In the genomic region with DNA sequence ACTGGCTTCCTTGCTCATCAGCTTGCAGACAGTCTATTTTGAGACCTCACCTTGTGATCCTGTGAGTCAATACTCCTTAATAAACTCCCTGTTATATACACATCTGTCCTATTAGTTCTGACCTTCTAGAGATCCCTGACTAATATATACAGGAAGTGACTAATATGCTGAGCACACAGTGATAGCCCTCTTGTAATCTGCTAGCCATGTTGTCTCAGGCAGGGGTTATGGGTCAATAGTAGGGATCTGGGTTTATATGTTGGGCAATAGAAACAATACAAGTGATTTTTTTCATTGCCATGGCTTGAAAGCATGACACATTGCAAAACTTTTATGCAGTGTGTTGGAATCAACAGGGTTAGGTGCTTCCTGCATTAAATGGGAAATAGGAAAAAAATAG, we compare ENCODE assay signal across 24 cellular contexts.
A peak's percentile ranks its signal among the peaks of the same experiment; 100 is the strongest.
DNase-seq lines count a peak whose midpoint lies in the region; ATAC-seq, FAIRE-seq and TF ChIP-seq lines count a peak whose summit lies in the region.
"Had no signal": no experiment of that assay in that cellular context is flagged by ENCODE, and none has a peak within 500 bp of the region (broad histone marks: within the 10 kb centered on the region; RNA-seq: fewer than 3 reads in every experiment).

No MANE protein-coding gene starts in this region.

- H2AFZ ChIP-seq in GM23248: no peak overlapping the region

- no peaks in the 10 kb centered on the region for H3K36me3 Mint-ChIP-seq in stimulated activated effector memory CD8-positive, alpha-beta T cell treated with anti-CD3 and anti-CD28 coated beads, Interleukin-12 subunit alpha, Interleukin-12 subunit beta, amount 100 ng/mL, for 72 hours
- H3K36me3 Mint-ChIP-seq: memory B cell, natural killer cell had no signal

- no peaks in the 10 kb centered on the region for H4K20me1 ChIP-seq in GM23248 (ENCODE audit: insufficient read depth)

- TF ChIP-seq CTCF in RWPE2 (IDR thresholded peaks at IDR 0.05; ENCODE audit: poor library complexity, severe bottlenecking): no peak
- TF ChIP-seq CTCF in fibroblast of pulmonary artery (IDR thresholded peaks at IDR 0.05; ENCODE audit: low read length, missing control alignments): no peak

- TF ChIP-seq POLR2A in GM12891 (IDR thresholded peaks at IDR 0.05; ENCODE audit: low read depth, low read length): no peak

- no peaks in the 10 kb centered on the region for H3K4me1 Mint-ChIP-seq in stimulated activated effector memory CD8-positive, alpha-beta T cell treated with anti-CD3 and anti-CD28 coated beads, Interleukin-12 subunit alpha, Interleukin-12 subunit beta, amount 100 ng/mL, for 72 hours
- H3K4me1 Mint-ChIP-seq: memory B cell, natural killer cell had no signal

- H3K4me3 Mint-ChIP-seq in stimulated activated effector memory CD8-positive, alpha-beta T cell treated with anti-CD3 and anti-CD28 coated beads, Interleukin-12 subunit alpha, Interleukin-12 subunit beta, amount 100 ng/mL, for 72 hours: no peak overlapping the region
- H3K4me3 Mint-ChIP-seq: memory B cell, natural killer cell had no signal

- H3K4me1 ChIP-seq in GM23248 (ENCODE audit: insufficient read depth) (no peaks in the 10 kb centered on the region), RWPE2 (ENCODE audit: insufficient read depth, poor library complexity, severe bottlenecking) (peaks cover 21% of the 10 kb centered on the region), HAP-1 (no peaks in the 10 kb centered on the region)
- H3K4me1 ChIP-seq: heart right ventricle, psoas muscle, thyroid gland had no signal

- no peak overlapping the region for H3K9ac ChIP-seq in GM23248
- H3K9ac ChIP-seq: SK-N-SH had no signal

- H3K27me3 ChIP-seq in GM23248 (replicated peaks; ENCODE audit: insufficient read depth): no peaks in the 10 kb centered on the region
- H3K27me3 ChIP-seq in RWPE2 (ENCODE audit: insufficient read depth, poor library complexity, severe bottlenecking): no peaks in the 10 kb centered on the region
- no peaks in the 10 kb centered on the region for H3K27me3 ChIP-seq in HAP-1 (ENCODE audit: low read depth)
- H3K27me3 ChIP-seq: heart right ventricle, thyroid gland had no signal

- ATAC-seq in RWPE2 (ENCODE audit: low read depth): peak; percentile 100
- no peak for ATAC-seq in stimulated activated effector memory CD8-positive, alpha-beta T cell treated with anti-CD3 and anti-CD28 coated beads, Interleukin-12 subunit alpha, Interleukin-12 subunit beta, amount 100 ng/mL, for 72 hours
- ATAC-seq: natural killer cell, psoas muscle had no signal

- H3K9me3 ChIP-seq in GM23248 (ENCODE audit: low read depth) (no peaks in the 10 kb centered on the region), RWPE2 (ENCODE audit: severe bottlenecking) (no peaks in the 10 kb centered on the region), HAP-1 (no peaks in the 10 kb centered on the region)
- H3K9me3 ChIP-seq: psoas muscle, SK-N-SH, thyroid gland had no signal

- in situ Hi-C loops in GM23248 (cut with MboI): no loop called here
- in situ Hi-C loops in HAP-1 (cut with MboI; ENCODE audit: low sequenced_read_pairs): no loop called here

- no peaks in the 10 kb centered on the region for H3K79me2 ChIP-seq in GM23248 (ENCODE audit: insufficient read depth)

- H3K36me3 ChIP-seq in GM23248 (ENCODE audit: low read depth) (no peaks in the 10 kb centered on the region), RWPE2 (ENCODE audit: low read depth) (no peaks in the 10 kb centered on the region), HAP-1 (replicated peaks) (no peaks in the 10 kb centered on the region)
- H3K36me3 ChIP-seq: heart right ventricle, thyroid gland had no signal

- DNase-seq in GM23248 (peak; percentile 16), RWPE2 (ENCODE audit: low spot score) (peak; percentile 67), fibroblast of pulmonary artery (ENCODE audit: low read depth) (peak; percentile 22), skeletal muscle cell (ENCODE audit: low read depth) (peak; percentile 9), GM12891 (ENCODE audit: insufficient read length, low spot score) (no peak), HAP-1 (ENCODE audit: low spot score in 2 of 2) (no peak)
- no peak for DNase-seq in stimulated activated effector memory CD8-positive, alpha-beta T cell treated with anti-CD3 and anti-CD28 coated beads, Interleukin-12 subunit alpha, Interleukin-12 subunit beta, amount 100 ng/mL, for 72 hours (ENCODE audit: low spot score in 2 of 2)
- DNase-seq: activated CD4-positive, alpha-beta T cell treated with anti-CD3 and anti-CD28 coated beads for 48 hours; activated CD8-positive, alpha-beta memory T cell treated with anti-CD3 and anti-CD28 coated beads, Interleukin-2, amount 50 U/mL, for 4 hours; activated gamma-delta T cell; anterior cingulate cortex; heart right ventricle; MM.1S; natural killer cell; NCI-H2029 treated with DMSO at 0.1 percent for 48 hours; NCI-H510A; OCI-M1; psoas muscle; SK-N-SH; thyroid gland had no signal

- no peaks in the 10 kb centered on the region for H3F3A ChIP-seq in GM23248 (ENCODE audit: insufficient read depth)

- no peak overlapping the region for H3K27ac Mint-ChIP-seq in stimulated activated effector memory CD8-positive, alpha-beta T cell treated with anti-CD3 and anti-CD28 coated beads, Interleukin-12 subunit alpha, Interleukin-12 subunit beta, amount 100 ng/mL, for 72 hours
- H3K27ac Mint-ChIP-seq: memory B cell, natural killer cell had no signal

- H3K4me2 ChIP-seq in GM23248 (ENCODE audit: unreplicated experiment): no peak overlapping the region
- H3K4me2 ChIP-seq: SK-N-SH had no signal

- H3K4me3 ChIP-seq in GM23248: no peak overlapping the region
- no peak overlapping the region for H3K4me3 ChIP-seq in RWPE2 (ENCODE audit: severe bottlenecking)
- H3K4me3 ChIP-seq in fibroblast of pulmonary artery (replicated peaks; ENCODE audit: low read depth, low read length): no peak overlapping the region
- H3K4me3 ChIP-seq in skeletal muscle cell (ENCODE audit: low read depth, low read length): no peak overlapping the region
- no peak overlapping the region for H3K4me3 ChIP-seq in HAP-1
- H3K4me3 ChIP-seq: heart right ventricle, psoas muscle, thyroid gland had no signal

- H3K9me2 ChIP-seq in GM23248 (ENCODE audit: insufficient read depth): no peaks in the 10 kb centered on the region
- H3K9me2 ChIP-seq: SK-N-SH had no signal

- no peak for FAIRE-seq in GM12891 (lab: Jason Lieb, UNC)
- FAIRE-seq: colon, islet of Langerhans had no signal

- no peak overlapping the region for H3K27ac ChIP-seq in GM23248
- peak overlapping the region; percentile 70 for H3K27ac ChIP-seq in RWPE2 (ENCODE audit: poor library complexity, severe bottlenecking)
- H3K27ac ChIP-seq: C4-2B, heart right ventricle, psoas muscle, thyroid gland had no signal

- peaks cover 6% of the 10 kb centered on the region for H3K9me3 Mint-ChIP-seq in stimulated activated effector memory CD8-positive, alpha-beta T cell treated with anti-CD3 and anti-CD28 coated beads, Interleukin-12 subunit alpha, Interleukin-12 subunit beta, amount 100 ng/mL, for 72 hours

TF ChIP-seq in GM12891, 5 proteins besides CTCF, POLR2A, EP300 and RAD21:
- no peak for TF ChIP-seq POU2F2 (IDR thresholded peaks at IDR 0.05; ENCODE audit: low read depth, low read length)
- TF ChIP-seq POLR2AphosphoS5 (IDR thresholded peaks at IDR 0.05; ENCODE audit: low read depth, low read length): no peak
- TF ChIP-seq TAF1 (IDR thresholded peaks at IDR 0.05; ENCODE audit: low read depth, low read length): no peak
- TF ChIP-seq SPI1 (IDR thresholded peaks at IDR 0.05; ENCODE audit: low read depth, low read length): no peak
- no peak for TF ChIP-seq PAX5 (IDR thresholded peaks at IDR 0.05; ENCODE audit: insufficient read depth, low read length, severe bottlenecking)

Comparison
In these comparisons a context has a peak if more than half of its experiments do, and no peak if none do; other contexts are left out.
1. DNase-seq: peak in GM23248 (single experiment), RWPE2 (single experiment), fibroblast of pulmonary artery (single experiment) and skeletal muscle cell (single experiment); none in GM12891 (single experiment), HAP-1 (0 of 2) and stimulated activated effector memory CD8-positive, alpha-beta T cell treated with anti-CD3 and anti-CD28 coated beads, Interleukin-12 subunit alpha, Interleukin-12 subunit beta, amount 100 ng/mL, for 72 hours (0 of 2).